In the genomic region with DNA sequence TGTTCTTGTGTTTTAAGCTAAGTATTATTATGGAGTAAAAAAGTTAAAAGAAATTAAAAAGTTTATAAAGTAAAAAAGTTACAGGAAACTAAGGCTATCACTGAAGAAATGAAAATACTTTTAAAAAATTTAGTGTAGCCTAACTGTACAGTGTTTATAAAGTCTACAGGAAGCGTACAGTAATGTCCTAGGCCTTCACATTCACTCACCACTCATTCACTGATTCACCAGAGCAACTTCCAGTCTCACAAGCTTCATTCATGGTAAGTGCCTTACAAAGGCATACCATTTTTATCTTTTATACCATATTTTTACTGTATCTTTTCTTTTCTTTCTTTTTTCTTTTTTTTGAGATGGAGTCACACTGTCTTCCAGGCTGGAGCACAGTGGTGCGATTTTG, we compare ENCODE assay signal across 22 cellular contexts. TPM values are rescaled to one million over a fixed set of nuclear protein-coding genes. Genes with fewer than 3 reads are reported as not detected.
"Had no signal": no experiment of that assay in that cellular context is flagged by ENCODE, and none has a peak within 500 bp of the region (broad histone marks: within the 10 kb centered on the region; RNA-seq: fewer than 3 reads in every experiment).

No MANE protein-coding gene starts in this region.

- H3K36me3 Mint-ChIP-seq: IgD-negative memory B cell had no signal

- H3K4me1 ChIP-seq: SJCRH30 had no signal

- H3K9me3 ChIP-seq: SJCRH30 had no signal

- H3K4me3 ChIP-seq: K562, SJCRH30 had no signal

- H3K4me1 Mint-ChIP-seq: IgD-negative memory B cell had no signal

- H3K27ac Mint-ChIP-seq: IgD-negative memory B cell had no signal

- DNase-seq: Kasumi-1, MM.1S, NCI-H1092 treated with DMSO at 0.1 percent for 48 hours, NCI-H1436, NCI-H187, NCI-H2029, NCI-H2081 treated with DMSO at 0.1 percent for 48 hours, NCI-H2171, NCI-H446, NCI-H510A, NCI-H524 treated with DMSO at 0.1 percent for 48 hours, NCI-H69, NCI-H774, PC-3, SHP77 treated with DMSO at 0.1 percent for 48 hours, SJCRH30 had no signal

- H3K4me3 Mint-ChIP-seq: IgD-negative memory B cell had no signal

- H3K27me3 ChIP-seq: SJCRH30 had no signal

- H3K4me2 ChIP-seq: KMS-11 had no signal

- H3K36me3 ChIP-seq: SJCRH30 had no signal

- H3K27ac ChIP-seq: KMS-11, SJCRH30 had no signal

RNA-seq across cellular contexts. Expression of a gene that starts 40.7 kb away (rescaled TPM):
- total RNA-seq: HepG2, HT-29, OCI-LY7, PC-3 had no signal
